Comparison of ENCODE assay signal across 1 cellular context in genomic region chr21:44813727-44814126, GRCh38.
A peak's percentile ranks its signal among the peaks of the same experiment; 100 is the strongest.
TF ChIP-seq lines count a peak whose summit lies in the region.

No MANE protein-coding gene starts in this region.

TF ChIP-seq in K562, 482 proteins besides CTCF, POLR2A, EP300 and RAD21:
- TF ChIP-seq EZH2 (IDR thresholded peaks at IDR 0.05; ENCODE audit: borderline replicate concordance, low read depth, low read length) (no peak), POLR2G (IDR thresholded peaks at IDR 0.05; ENCODE audit: low read depth, low read length) (peak; percentile 37; the same call in 1 of the 2 replicates)
TF ChIP-seq in K562: peak in this region for 1.
